21 cellular contexts compared by ENCODE assay signal in the genomic region with DNA sequence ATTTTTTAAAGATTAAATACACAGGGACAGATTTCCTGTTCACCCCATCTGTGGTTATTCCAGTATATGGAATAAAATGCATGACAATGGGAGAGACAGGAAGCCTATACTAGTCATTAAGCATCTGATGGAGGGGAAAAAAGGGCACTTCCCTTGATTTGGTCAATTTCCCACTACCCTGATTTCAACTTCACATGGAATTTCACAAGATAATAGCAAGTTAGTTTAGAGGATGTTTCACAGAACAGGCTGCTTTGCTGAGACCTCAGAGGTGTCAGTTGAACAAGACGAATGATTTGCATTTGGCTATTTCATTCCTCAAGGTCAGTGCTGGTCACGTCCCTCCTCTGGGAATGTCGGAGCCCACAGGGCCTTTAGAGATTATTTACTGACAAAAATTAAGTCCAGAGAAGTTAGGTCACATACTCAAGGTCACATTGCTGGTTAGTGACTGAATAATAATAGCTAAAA. TPM values are rescaled to one million over a fixed set of nuclear protein-coding genes. Genes with fewer than 3 reads are reported as not detected.
DNase-seq lines count a peak whose midpoint lies in the region; ATAC-seq, FAIRE-seq and TF ChIP-seq lines count a peak whose summit lies in the region.
"Had no signal": no experiment of that assay in that cellular context is flagged by ENCODE, and none has a peak within 500 bp of the region (broad histone marks: within the 10 kb centered on the region; RNA-seq: fewer than 3 reads in every experiment).

No MANE protein-coding gene starts in this region.

- H4K20me1 ChIP-seq in HepG2 (ENCODE audit: insufficient read depth, low read length), result no peaks in the 10 kb centered on the region

- no peak for FAIRE-seq in HepG2 (lab: Jason Lieb, UNC)

- TF ChIP-seq POLR2A in HepG2 (IDR thresholded peaks at IDR 0.05; ENCODE audit: insufficient read depth in 1 of 2, low read depth in 2 of 2, low read length in 2 of 2), result no peak

- CTCF ChIA-PET in HepG2 (lab: Yijun Ruan, JAX; ENCODE audit: low intra/inter-chr PET ratio, low total read pairs), result no interaction called here

- H2AFZ ChIP-seq in HepG2 (ENCODE audit: low read length), result no peak overlapping the region

- H3K9me3 ChIP-seq in heart right ventricle (no peaks in the 10 kb centered on the region), HepG2 (ENCODE audit: low read length) (no peaks in the 10 kb centered on the region)

- POLR2A ChIA-PET in HepG2 (lab: Yijun Ruan, JAX), result no interaction called here

- intact Hi-C loops in heart right ventricle (cut with DNase I), result loop anchor here in 3 of 10 donors (5.0 to 10.0 kb wide), 2 partner anchors 36 to 458 kb away; no protein-coding TSS in a partner anchor
- intact Hi-C loops in left ventricle myocardium superior (cut with micrococcal nuclease), result loop anchor here (5.0 kb wide), 1 partner anchor 36 kb away; no protein-coding TSS in a partner anchor
- intact Hi-C loops in HepG2 (cut with micrococcal nuclease; ENCODE audit: unreplicated experiment), result no loop called here

- in situ Hi-C loops in HepG2 (cut with HindIII; ENCODE audit: extremely low pct_ligation_motif_present, low pct_unique_long_range_greater_than_20kb), result no loop called here

- H3K27me3 ChIP-seq in heart right ventricle (no peaks in the 10 kb centered on the region), HepG2 (ENCODE audit: control insufficient read depth in 1 of 2, insufficient read depth in 2 of 2, low read length in 2 of 2) (peaks cover 0 to 25% of the 10 kb centered on the region in 2 experiments; a peak in 4 of 5 replicates)

- H3K4me2 ChIP-seq in HepG2 (ENCODE audit: low read depth, low read length), result peak overlapping the region; percentile 16; the same call in 1 of the 2 replicates

- no peak for TF ChIP-seq EP300 in HepG2 (IDR thresholded peaks at IDR 0.05; ENCODE audit: low read depth in 2 of 2, low read length in 2 of 2)
- TF ChIP-seq EP300 in HepG2 (CRISPR knock-in tag; IDR thresholded peaks at IDR 0.05; ENCODE audit: borderline replicate concordance), result no peak

- H3K4me1 ChIP-seq in heart right ventricle (peaks cover 0 to 52% (median 37%) of the 10 kb centered on the region in 9 donors), HepG2 (ENCODE audit: insufficient read depth, low read length) (peaks cover 41% of the 10 kb centered on the region)

- TF ChIP-seq RAD21 in HepG2 (CRISPR knock-in tag; IDR thresholded peaks at IDR 0.05), result no peak

- H3K36me3 ChIP-seq in heart right ventricle, result no peaks in the 10 kb centered on the region
- no peaks in the 10 kb centered on the region for H3K36me3 ChIP-seq in HepG2 (replicated peaks in 1 of 2; ENCODE audit: control insufficient read depth in 1 of 2, insufficient read depth in 2 of 2, low read length in 2 of 2)

- no peak overlapping the region for H3K9ac ChIP-seq in HepG2 (ENCODE audit: insufficient read depth, low read depth, low read length)

- TF ChIP-seq CTCF in heart right ventricle (IDR thresholded peaks at IDR 0.05) (no peak), cardiac fibroblast (IDR thresholded peaks at IDR 0.05; ENCODE audit: low read depth, low read length) (no peak), HepG2 (CRISPR knock-in tag; IDR thresholded peaks at IDR 0.05) (no peak)

- DNase-seq in heart right ventricle (no peak), left ventricle myocardium superior (no peak), cardiac fibroblast (ENCODE audit: low read depth in 2 of 2) (peak; percentile 30 to 55), HepG2 (ENCODE audit: low spot score) (peak; percentile 32)
- no peak for DNase-seq in activated effector memory CD4-positive, alpha-beta T cell treated with anti-CD3 and anti-CD28 coated beads, Interleukin-2, amount 50 U/mL, for 16 hours
- DNase-seq: activated CD4-positive, alpha-beta T cell treated with anti-CD3 and anti-CD28 coated beads, Interleukin-2, amount 50 U/mL, for 4 hours; activated gamma-delta T cell treated with Interleukin-2 at 50 U/mL for 16 hours; activated T-cell treated with anti-CD3 and anti-CD28 coated beads for 4 hours; anterior cingulate cortex; cerebellar nuclear complex; effector CD8-positive, alpha-beta T cell; GDM1; NCI-H1105 treated with DMSO at 0.1 percent for 48 hours; NCI-H2107; retina; stimulated activated CD4-positive, alpha-beta T cell treated with anti-CD3 and anti-CD28 coated beads, Interleukin-15, amount 100 ng/mL, for 24 hours had no signal

- H3K4me3 ChIP-seq in heart right ventricle (no peak overlapping the region), cardiac fibroblast (replicated peaks in 1 of 2; ENCODE audit: low read depth in 2 of 2, low read length in 2 of 2) (no peak overlapping the region), HepG2 (replicated peaks in 1 of 3; ENCODE audit: insufficient read depth in 1 of 3, low read depth in 2 of 3, low read length in 3 of 3) (no peak overlapping the region)
- H3K4me3 ChIP-seq: SK-N-MC had no signal

- peak overlapping the region in 9 of 10 donors; percentile 17 to 99 (median 54) for H3K27ac ChIP-seq in heart right ventricle
- no peak overlapping the region for H3K27ac ChIP-seq in HepG2 (ENCODE audit: extremely low read length, insufficient read depth, low read length)
- H3K27ac ChIP-seq: C4-2B, SK-N-MC had no signal

- H3K79me2 ChIP-seq in HepG2 (ENCODE audit: insufficient read depth, low read length), result no peaks in the 10 kb centered on the region

- ATAC-seq in heart right ventricle (no peak), left ventricle myocardium superior (no peak), HepG2 (no peak), GM18861 (IDR thresholded peaks at IDR 0.05; ENCODE audit: unreplicated experiment) (no peak), HG03342 (IDR thresholded peaks at IDR 0.05; ENCODE audit: unreplicated experiment) (no peak), GM18520 (IDR thresholded peaks at IDR 0.05; ENCODE audit: unreplicated experiment) (no peak)

- BruUV-seq in HepG2 (replicated peaks; lab: Mats Ljungman, UMichigan), result no TSS peak

- WGBS in heart right ventricle, 2 donors, result 14 to 23% methylated on average over 3 of the region's 3 CpGs
- WGBS in HepG2 (ENCODE audit: low lambda C conversion rate), result 0% methylated on average over 3 of the region's 3 CpGs

RNA-seq across cellular contexts. Expression of gene ITPRIP, which starts 4.7 kb away (rescaled TPM):
- total RNA-seq in heart right ventricle, result 10 to 100 TPM; 18.6 to 87.2 (median 35.9) TPM
- 10 to 100 TPM; 17.5 to 41.6 TPM for polyA plus RNA-seq in heart right ventricle
- 27.6 TPM for total RNA-seq in left ventricle myocardium superior
- total RNA-seq in HepG2 (2016; rRNA removed; fragmentation: Illumina TruSeq; extraction: Trizol), result 0.58 and 1.00 TPM in 2 replicates
- total RNA-seq in HepG2 (2016; cell fraction: cytosol; rRNA removed; fragmentation: Illumina TruSeq; extraction: Trizol; ENCODE audit: low read depth), result 0.09 and 0.10 TPM in 2 replicates
- total RNA-seq in HepG2 (2016; cell fraction: insoluble cytoplasmic fraction; rRNA removed; fragmentation: Illumina TruSeq; extraction: Trizol), result 0.55 and 1.0 TPM in 2 replicates
- 0.38 and 0.53 TPM in 2 replicates for total RNA-seq in HepG2 (2016; cell fraction: membrane; rRNA removed; fragmentation: Illumina TruSeq; extraction: Trizol)
- total RNA-seq in HepG2 (2016; cell fraction: nucleus; rRNA removed; fragmentation: Illumina TruSeq; extraction: Trizol), result 1.4 and 2.2 TPM in 2 replicates
- 2.8 and 3.0 TPM in 2 replicates for polyA plus RNA-seq in HepG2 (2011; rRNA removed)
- polyA plus RNA-seq in HepG2 (2011; cell fraction: cytosol; rRNA removed), result 2.7 and 3.0 TPM in 2 replicates
- polyA plus RNA-seq in HepG2 (2011; cell fraction: nucleus; rRNA removed), result 4.0 and 5.2 TPM in 2 replicates
- polyA plus RNA-seq in HepG2 (2012), result 1.5 and 2.5 TPM in 2 replicates
- polyA plus RNA-seq in HepG2 (2016; cell fraction: cytosol; fragmentation: Illumina TruSeq; extraction: Trizol; ENCODE audit: low read depth), result 0.14 and 0.15 TPM in 2 replicates
- 0.71 and 1.0 TPM in 2 replicates for polyA plus RNA-seq in HepG2 (2016; cell fraction: insoluble cytoplasmic fraction; fragmentation: Illumina TruSeq; extraction: Trizol; ENCODE audit: low read depth)
- polyA plus RNA-seq in HepG2 (2016; cell fraction: membrane; fragmentation: Illumina TruSeq; extraction: Trizol; ENCODE audit: low read depth), result 0.26 and 0.37 TPM in 2 replicates
- 3.0 and 3.4 TPM in 2 replicates for polyA plus RNA-seq in HepG2 (2016; cell fraction: nucleus; fragmentation: Illumina TruSeq; extraction: Trizol; ENCODE audit: insufficient read depth, low read depth)
- 12.8 and 29.6 TPM in 2 replicates for polyA minus RNA-seq in HepG2 (2011; rRNA and poly(A)+ RNA removed; ENCODE audit: low replicate concordance)
- polyA minus RNA-seq in HepG2 (2011; cell fraction: cytosol; rRNA and poly(A)+ RNA removed), result 3.2 and 4.6 TPM in 2 replicates
- polyA minus RNA-seq in HepG2 (2011; cell fraction: nucleus; rRNA and poly(A)+ RNA removed), result 9.7 and 10.7 TPM in 2 replicates

RNA-seq across cellular contexts. Expression of gene CFAP58, which starts 10.7 kb away (rescaled TPM):
- total RNA-seq in heart right ventricle (1 to 10 TPM; 1.3 to 5.8 (median 3.0) TPM), left ventricle myocardium superior (1.2 TPM), HepG2 (2016; rRNA removed; fragmentation: Illumina TruSeq; extraction: Trizol) (not detected in 2 replicates)
- polyA plus RNA-seq in heart right ventricle (1 to 10 TPM in 1 of 2 donors, under 1 TPM in 1; 0.58 to 3.6 TPM), HepG2 (2011; rRNA removed) (0.03 TPM in 2 replicates)
- total RNA-seq in HepG2 (2016; cell fraction: cytosol; rRNA removed; fragmentation: Illumina TruSeq; extraction: Trizol; ENCODE audit: low read depth), result not detected in 2 replicates
- not detected in 2 replicates for total RNA-seq in HepG2 (2016; cell fraction: insoluble cytoplasmic fraction; rRNA removed; fragmentation: Illumina TruSeq; extraction: Trizol)
- not detected in 2 replicates for total RNA-seq in HepG2 (2016; cell fraction: membrane; rRNA removed; fragmentation: Illumina TruSeq; extraction: Trizol)
- not detected in 2 replicates for total RNA-seq in HepG2 (2016; cell fraction: nucleus; rRNA removed; fragmentation: Illumina TruSeq; extraction: Trizol)
- polyA plus RNA-seq in HepG2 (2011; cell fraction: cytosol; rRNA removed), result not detected in 2 replicates
- polyA plus RNA-seq in HepG2 (2011; cell fraction: nucleus; rRNA removed), result 0.12 and 0.19 TPM in 2 replicates
- polyA plus RNA-seq in HepG2 (2012), result 0.09 TPM in 1 of 2 replicates, not detected in the other
- polyA plus RNA-seq in HepG2 (2016; cell fraction: cytosol; fragmentation: Illumina TruSeq; extraction: Trizol; ENCODE audit: low read depth), result not detected in 2 replicates
- polyA plus RNA-seq in HepG2 (2016; cell fraction: insoluble cytoplasmic fraction; fragmentation: Illumina TruSeq; extraction: Trizol; ENCODE audit: low read depth), result not detected in 2 replicates
- polyA plus RNA-seq in HepG2 (2016; cell fraction: membrane; fragmentation: Illumina TruSeq; extraction: Trizol; ENCODE audit: low read depth), result not detected in 2 replicates
- not detected in 2 replicates for polyA plus RNA-seq in HepG2 (2016; cell fraction: nucleus; fragmentation: Illumina TruSeq; extraction: Trizol; ENCODE audit: insufficient read depth, low read depth)
- polyA minus RNA-seq in HepG2 (2011; rRNA and poly(A)+ RNA removed; ENCODE audit: low replicate concordance), result not detected in 2 replicates
- polyA minus RNA-seq in HepG2 (2011; cell fraction: cytosol; rRNA and poly(A)+ RNA removed), result not detected in 2 replicates
- 0.13 TPM in 1 of 2 replicates, not detected in the other for polyA minus RNA-seq in HepG2 (2011; cell fraction: nucleus; rRNA and poly(A)+ RNA removed)

Comparison
In these comparisons a context has a peak if more than half of its experiments do, and no peak if none do; other contexts are left out.
1. DNase-seq: peak in cardiac fibroblast (2 of 2) and HepG2 (single experiment); none in heart right ventricle (0 of 2), left ventricle myocardium superior (single experiment) and activated effector memory CD4-positive, alpha-beta T cell treated with anti-CD3 and anti-CD28 coated beads, Interleukin-2, amount 50 U/mL, for 16 hours (single experiment).